Comparison of ENCODE assay signal across 30 cellular contexts in the genomic region with DNA sequence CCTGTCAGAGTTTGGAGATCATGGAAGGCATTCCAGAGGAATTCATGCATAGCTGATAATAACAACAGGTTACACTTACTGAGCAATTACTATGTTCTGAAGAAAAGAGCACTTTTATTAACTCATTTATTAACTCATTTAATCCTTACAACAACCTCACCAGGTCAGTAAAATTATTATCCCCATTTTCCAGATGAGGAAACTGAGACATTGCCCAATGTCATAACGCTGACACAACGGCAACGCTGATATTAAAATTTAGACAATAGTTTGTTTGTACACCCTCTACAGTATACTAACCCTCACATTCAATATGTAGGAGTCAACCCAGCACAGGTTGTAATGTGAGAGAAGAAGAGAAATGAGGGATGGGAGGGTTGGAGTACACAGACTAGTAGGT.
"Had no signal": no experiment of that assay in that cellular context is flagged by ENCODE, and none has a peak within 500 bp of the region (broad histone marks: within the 10 kb centered on the region; RNA-seq: fewer than 3 reads in every experiment).

No MANE protein-coding gene starts in this region.

- H3K4me1 Mint-ChIP-seq: neural crest cell; stimulated activated memory B cell treated with anti-CD40 and anti-IgM and Interleukin-4, amounts not matched to agents 10 μg/mL and 1 μg/mL and 100 μg/mL, for 72 hours had no signal

- H3K4me2 ChIP-seq: smooth muscle cell had no signal

- FAIRE-seq: pancreas, urothelium cell line had no signal

- H3K36me3 Mint-ChIP-seq: natural killer cell treated with Interleukin-12 subunit alpha and Interleukin-12 subunit beta and Interleukin-15 and Interleukin-18, amount 100 ng/mL, for 72 hours had no signal

- H3K27ac Mint-ChIP-seq: natural killer cell treated with Interleukin-12 subunit alpha and Interleukin-12 subunit beta and Interleukin-15 and Interleukin-18, amount 100 ng/mL, for 72 hours; nephron progenitor cell; progenitor cell of endocrine pancreas; stimulated activated memory B cell treated with anti-CD40 and anti-IgM and Interleukin-4, amounts not matched to agents 10 μg/mL and 1 μg/mL and 100 μg/mL, for 72 hours; stimulated activated naive CD8-positive, alpha-beta T cell treated with anti-CD3 and anti-CD28 coated beads, Interleukin-15, Interleukin-2, amounts not matched to agents 100 ng/mL and 50 ng/mL, for 24 hours had no signal

- H3K9me3 Mint-ChIP-seq: naive thymus-derived CD8-positive, alpha-beta T cell; natural killer cell treated with Interleukin-12 subunit alpha and Interleukin-12 subunit beta and Interleukin-15 and Interleukin-18, amount 100 ng/mL, for 72 hours; nephron progenitor cell; neural crest cell; stimulated activated memory B cell treated with anti-CD40 and anti-IgM and Interleukin-4, amounts not matched to agents 10 μg/mL and 1 μg/mL and 100 μg/mL, for 72 hours; stimulated activated naive CD8-positive, alpha-beta T cell treated with anti-CD3 and anti-CD28 coated beads, Interleukin-15, Interleukin-2, amounts not matched to agents 100 ng/mL and 50 ng/mL, for 24 hours had no signal

- H3K27me3 ChIP-seq: neutrophil, pancreas, spleen, stomach, thyroid gland, tibial nerve, upper lobe of left lung, vagina had no signal

- H3K27ac ChIP-seq: neutrophil, pancreas, psoas muscle, skin epidermis, spleen, stomach, thoracic aorta, thyroid gland, tibial nerve, upper lobe of left lung, vagina had no signal

- ATAC-seq: naive thymus-derived CD8-positive, alpha-beta T cell; natural killer cell treated with Interleukin-12 subunit alpha and Interleukin-12 subunit beta and Interleukin-15 and Interleukin-18, amount 100 ng/mL, for 72 hours; pancreas; psoas muscle; right cardiac atrium; sciatic nerve; stimulated activated memory B cell treated with anti-CD40 and anti-IgM and Interleukin-4, amounts not matched to agents 10 μg/mL and 1 μg/mL and 100 μg/mL, for 72 hours had no signal

- H3K36me3 ChIP-seq: neutrophil, pancreas, thoracic aorta, thyroid gland, upper lobe of left lung, vagina had no signal

- H3K4me3 Mint-ChIP-seq: naive thymus-derived CD8-positive, alpha-beta T cell; natural killer cell treated with Interleukin-12 subunit alpha and Interleukin-12 subunit beta and Interleukin-15 and Interleukin-18, amount 100 ng/mL, for 72 hours; nephron progenitor cell; neural crest cell; stimulated activated memory B cell treated with anti-CD40 and anti-IgM and Interleukin-4, amounts not matched to agents 10 μg/mL and 1 μg/mL and 100 μg/mL, for 72 hours; stimulated activated naive CD8-positive, alpha-beta T cell treated with anti-CD3 and anti-CD28 coated beads, Interleukin-15, Interleukin-2, amounts not matched to agents 100 ng/mL and 50 ng/mL, for 24 hours had no signal

- DNase-seq: naive thymus-derived CD8-positive, alpha-beta T cell; nephron progenitor cell; nucleus accumbens; pancreas; psoas muscle; right cardiac atrium; spleen; stimulated activated CD4-positive, alpha-beta T cell treated with anti-CD3 and anti-CD28 coated beads, Interleukin-12 subunit alpha, Interleukin-12 subunit beta, amount 100 ng/mL, for 4 hours; stimulated activated CD4-positive, alpha-beta T cell treated with anti-CD3 and anti-CD28 coated beads, Interleukin-1b, Interleukin-23, amount 100 ng/mL, for 48 hours; stimulated activated CD4-positive, alpha-beta T cell treated with anti-CD3 and anti-CD28 coated beads, Interleukin-4, amount 100 ng/mL, for 1 hour; stimulated activated CD4-positive, alpha-beta T cell treated with anti-CD3 and anti-CD28 coated beads, Interleukin-4, amount 100 ng/mL, for 4 hours; stimulated activated CD8-positive, alpha-beta memory T cell treated with anti-CD3 and anti-CD28 coated beads, Interleukin-4, amount 100 ng/mL, for 48 hours; stimulated activated naive CD4-positive, alpha-beta T cell treated with Interleukin-2 at 50 U/mL for 16 hours; stomach; thyroid gland; trophoblast cell; upper lobe of left lung had no signal

- H3K4me1 ChIP-seq: pancreas, spleen, stomach, thyroid gland, upper lobe of left lung, vagina had no signal

- H3K9me3 ChIP-seq: neutrophil, pancreas, psoas muscle, spleen, stomach, thoracic aorta, thyroid gland, tibial nerve, upper lobe of left lung, vagina had no signal

- H3K4me3 ChIP-seq: pancreas, psoas muscle, skin epidermis, smooth muscle cell, spleen, stomach, thoracic aorta, thyroid gland, tibial nerve, upper lobe of left lung, vagina had no signal

- H3K27me3 Mint-ChIP-seq: naive thymus-derived CD8-positive, alpha-beta T cell; natural killer cell treated with Interleukin-12 subunit alpha and Interleukin-12 subunit beta and Interleukin-15 and Interleukin-18, amount 100 ng/mL, for 72 hours; progenitor cell of endocrine pancreas; stimulated activated memory B cell treated with anti-CD40 and anti-IgM and Interleukin-4, amounts not matched to agents 10 μg/mL and 1 μg/mL and 100 μg/mL, for 72 hours; stimulated activated naive CD8-positive, alpha-beta T cell treated with anti-CD3 and anti-CD28 coated beads, Interleukin-15, Interleukin-2, amounts not matched to agents 100 ng/mL and 50 ng/mL, for 24 hours had no signal
